Comparison of ENCODE assay signal across 1 cellular context in genomic region chr15:30954674-30955073, GRCh38.
TF ChIP-seq lines count a peak whose summit lies in the region.

No MANE protein-coding gene starts in this region.

TF ChIP-seq in endothelial cell of umbilical vein, 7 proteins besides CTCF, POLR2A, EP300 and RAD21:
- TF ChIP-seq FOS (IDR thresholded peaks at IDR 0.05; ENCODE audit: borderline replicate concordance, insufficient read depth, low read length) (no peak), POLR2AphosphoS5 (IDR thresholded peaks at IDR 0.05; ENCODE audit: insufficient read depth, low read depth, low read length) (no peak), MAX (IDR thresholded peaks at IDR 0.05; ENCODE audit: insufficient read depth, insufficient read length) (no peak), EZH2 (IDR thresholded peaks at IDR 0.05; ENCODE audit: borderline replicate concordance, low read depth, low read length, severe bottlenecking) (no peak), GATA2 (IDR thresholded peaks at IDR 0.05; ENCODE audit: insufficient read depth, insufficient read length, low read depth, low read length) (no peak), JUN (IDR thresholded peaks at IDR 0.05; ENCODE audit: borderline replicate concordance, insufficient read depth, insufficient read length, low read depth) (no peak), MYC (IDR thresholded peaks at IDR 0.05; ENCODE audit: low read depth, low read length) (no peak)
